ENCODE assay signal across 2 cellular contexts in the genomic region with DNA sequence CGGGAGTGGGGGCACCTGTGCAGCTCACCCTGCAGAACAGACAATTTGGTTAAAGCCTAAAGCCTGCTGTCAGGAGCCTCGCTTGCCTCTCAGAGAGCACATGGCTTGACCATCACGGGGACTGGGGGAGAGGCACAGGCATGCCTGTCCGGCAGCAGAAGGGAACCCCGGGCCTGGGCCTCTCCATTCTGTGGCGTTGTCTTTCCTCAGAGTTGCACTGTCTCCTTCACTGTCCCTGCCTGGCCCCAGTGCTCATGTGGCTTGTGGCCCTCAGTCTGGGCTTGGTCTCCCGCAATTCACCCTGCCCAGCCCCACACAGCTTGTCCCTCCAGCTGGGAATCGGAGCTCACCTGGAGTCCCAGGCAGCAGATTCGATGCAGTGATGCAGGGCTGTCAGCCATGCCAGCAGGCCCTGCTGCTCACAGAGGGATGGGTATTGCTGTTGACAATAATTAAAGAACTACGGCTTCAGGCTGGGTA.
TF ChIP-seq lines count a peak whose summit lies in the region.

No MANE protein-coding gene starts in this region.

TF ChIP-seq in H1, 55 proteins besides CTCF, POLR2A, EP300 and RAD21 (continued from another document):
- no peak for TF ChIP-seq SIX5 (IDR thresholded peaks at IDR 0.05; ENCODE audit: low read depth, low read length)
- TF ChIP-seq SP2 (IDR thresholded peaks at IDR 0.05; ENCODE audit: low read length), result no peak
- no peak for TF ChIP-seq SAP30 (IDR thresholded peaks at IDR 0.05; ENCODE audit: insufficient read depth, insufficient replicate concordance, low read length)
- TF ChIP-seq KDM4A (IDR thresholded peaks at IDR 0.05; ENCODE audit: low read depth, low read length, severe bottlenecking), result no peak
- no peak for TF ChIP-seq KDM5A (IDR thresholded peaks at IDR 0.05; ENCODE audit: low read length)
- TF ChIP-seq SIN3A (conservative IDR thresholded peaks at IDR 0.05 in 1 of 2, IDR thresholded peaks at IDR 0.05 in 1 of 2; ENCODE audit: low read depth in 1 of 2, low read length in 2 of 2), result no peak
- no peak for TF ChIP-seq PHF8 (conservative IDR thresholded peaks at IDR 0.05; ENCODE audit: low read depth, low read length)
- no peak for TF ChIP-seq BRCA1 (IDR thresholded peaks at IDR 0.05; ENCODE audit: low read depth, low read length)
- no peak for TF ChIP-seq BCL11A (IDR thresholded peaks at IDR 0.05; ENCODE audit: low read depth in 2 of 2, low read length in 2 of 2)
- TF ChIP-seq NRF1 (IDR thresholded peaks at IDR 0.05; ENCODE audit: low read depth, low read length), result no peak
- TF ChIP-seq TBP (IDR thresholded peaks at IDR 0.05; ENCODE audit: low read depth, low read length), result no peak
- no peak for TF ChIP-seq YY1 (IDR thresholded peaks at IDR 0.05; ENCODE audit: low read depth, low read length)

TF ChIP-seq in HEK293T, 16 proteins besides CTCF, POLR2A, EP300 and RAD21 (continued from another document):
- TF ChIP-seq SP1 (IDR thresholded peaks at IDR 0.05) (no peak), L3MBTL2 (conservative IDR thresholded peaks at IDR 0.05) (no peak), FOXM1 (IDR thresholded peaks at IDR 0.05; ENCODE audit: borderline replicate concordance) (no peak), ELF4 (IDR thresholded peaks at IDR 0.05) (no peak)
